Comparison of ENCODE assay signal across 1 cellular context in genomic region chr14:103525430-103526246, GRCh38.
TF ChIP-seq lines count a peak whose summit lies in the region.

No MANE protein-coding gene starts in this region.

TF ChIP-seq in A549, 52 proteins besides CTCF, POLR2A, EP300 and RAD21 (continued from another document):
- TF ChIP-seq ZSCAN20 (CRISPR knock-in tag; IDR thresholded peaks at IDR 0.05) = 0 out of 2 replicates have a peak, but pooled peaks have one; percentile 38
- 0 out of 2 replicates have a peak, but pooled peaks have one; percentile 34 for TF ChIP-seq MAX (IDR thresholded peaks at IDR 0.05)
